In the genomic region with DNA sequence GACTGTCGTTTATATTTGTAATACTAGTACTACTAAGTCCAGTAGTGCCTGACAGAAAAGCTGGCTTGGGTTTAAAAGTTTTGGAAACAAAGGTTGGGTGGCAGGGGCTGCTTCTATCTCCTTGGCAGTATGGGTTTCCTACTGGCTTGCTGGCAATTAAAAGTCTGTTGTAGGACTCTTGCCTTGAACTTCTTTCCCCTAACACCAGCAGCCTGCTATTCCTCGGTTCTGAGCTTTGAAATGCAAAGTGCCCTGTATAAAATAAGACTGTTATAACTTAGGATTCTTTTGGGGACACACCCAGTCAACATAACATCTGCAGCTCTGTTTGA, we compare ENCODE assay signal across 9 cellular contexts. TPM values are rescaled to one million over a fixed set of nuclear protein-coding genes. Genes with fewer than 3 reads are reported as not detected.
DNase-seq lines count a peak whose midpoint lies in the region; ATAC-seq and TF ChIP-seq lines count a peak whose summit lies in the region.
"Had no signal": no experiment of that assay in that cellular context is flagged by ENCODE, and none has a peak within 500 bp of the region (broad histone marks: within the 10 kb centered on the region; RNA-seq: fewer than 3 reads in every experiment).

No MANE protein-coding gene starts in this region.

- no peaks in the 10 kb centered on the region for H3K27me3 Mint-ChIP-seq in activated T-cell treated with anti-CD3 and anti-CD28 coated beads, Interleukin-2, amount 50 U/mL, for 72 hours (ENCODE audit: low read depth)

- H3K4me1 ChIP-seq in adipocyte (ENCODE audit: control insufficient read depth, insufficient read depth, low read length) (peaks cover 39% of the 10 kb centered on the region), liver (ENCODE audit: control insufficient read depth in 4 of 4, insufficient read depth in 4 of 4, low read length in 3 of 4) (peaks cover 6 to 27% (median 14%) of the 10 kb centered on the region in 4 donors), tibial artery (peaks cover 0 to 53% (median 30%) of the 10 kb centered on the region in 4 donors)

- intact Hi-C loops in tibial artery (cut with DNase I; ENCODE audit: low total_unique reads), result no loop called here

- no peak for TF ChIP-seq RAD21 in liver (IDR thresholded peaks at IDR 0.05)

- no peaks in the 10 kb centered on the region for H3K9me3 Mint-ChIP-seq in activated T-cell treated with anti-CD3 and anti-CD28 coated beads, Interleukin-2, amount 50 U/mL, for 72 hours

- peaks cover 3% of the 10 kb centered on the region in 2 donors for H3K36me3 Mint-ChIP-seq in activated T-cell treated with anti-CD3 and anti-CD28 coated beads, Interleukin-2, amount 50 U/mL, for 72 hours (ENCODE audit: insufficient read depth in 2 of 2)

- H3K36me3 ChIP-seq in adipocyte (ENCODE audit: control insufficient read depth, insufficient read depth, low read length, severe bottlenecking), result no peaks in the 10 kb centered on the region
- H3K36me3 ChIP-seq in liver (ENCODE audit: control insufficient read depth in 4 of 4, insufficient read depth in 3 of 4, low read depth in 1 of 4, low read length in 3 of 4), result no peaks in the 10 kb centered on the region
- H3K36me3 ChIP-seq in tibial artery, result no peaks in the 10 kb centered on the region

- H3K9ac ChIP-seq in adipocyte (ENCODE audit: low read length) (peak overlapping the region; percentile 92), liver (ENCODE audit: low read depth in 1 of 2, low read length in 2 of 2) (no peak overlapping the region)

- no peak for ATAC-seq in activated T-cell treated with anti-CD3 and anti-CD28 coated beads, Interleukin-2, amount 50 U/mL, for 72 hours (replicated peaks in 1 of 2)
- ATAC-seq in omental fat pad (ENCODE audit: low FRiP score), result no peak

- H3K27ac Mint-ChIP-seq in activated T-cell treated with anti-CD3 and anti-CD28 coated beads, Interleukin-2, amount 50 U/mL, for 72 hours, result peak overlapping the region; percentile 87

- WGBS in liver, result 32% methylated on average over 2 of the region's 2 CpGs

- H3K27ac ChIP-seq in liver (ENCODE audit: low read depth in 1 of 2, low read length in 2 of 2), result no peak overlapping the region
- peak overlapping the region; percentile 90 to 93 for H3K27ac ChIP-seq in tibial artery

- DNase-seq in activated T-cell treated with anti-CD3 and anti-CD28 coated beads, Interleukin-2, amount 50 U/mL, for 72 hours, result no peak
- DNase-seq in activated T-cell treated with anti-CD3 and anti-CD28 coated beads, Interleukin-2, amount 50 U/mL, for 48 hours, result no peak
- peak; percentile 39 for DNase-seq in adipocyte (ENCODE audit: low read depth)
- no peak for DNase-seq in tibial artery
- no peak for DNase-seq in NCI-H128 (lab: John Stamatoyannopoulos, UW; ENCODE audit: unreplicated experiment)
- DNase-seq in omental fat pad (ENCODE audit: low spot score), result no peak
- no peak for DNase-seq in NCI-H748 treated with DMSO at 0.1 percent for 48 hours (lab: John Stamatoyannopoulos, UW)

- H3K9me3 ChIP-seq in adipocyte (ENCODE audit: control insufficient read depth, low read length) (no peaks in the 10 kb centered on the region), liver (ENCODE audit: control insufficient read depth in 4 of 4, low read length in 3 of 4) (no peaks in the 10 kb centered on the region), tibial artery (no peaks in the 10 kb centered on the region)

- H3K4me3 ChIP-seq in adipocyte (ENCODE audit: low read length) (peak overlapping the region; percentile 95), liver (ENCODE audit: low read depth in 1 of 3, low read length in 3 of 3) (peak overlapping the region; percentile 33 to 98 (median 63)), tibial artery (peak overlapping the region; percentile 74 to 80)

- peaks cover 48% of the 10 kb centered on the region for H3K4me1 Mint-ChIP-seq in activated T-cell treated with anti-CD3 and anti-CD28 coated beads, Interleukin-2, amount 50 U/mL, for 72 hours (ENCODE audit: low read depth)

- TF ChIP-seq CTCF in liver (IDR thresholded peaks at IDR 0.05; ENCODE audit: low read depth, low read length, missing input control) (no peak), tibial artery (IDR thresholded peaks at IDR 0.05) (no peak), omental fat pad (IDR thresholded peaks at IDR 0.05) (no peak)

- H3K4me3 Mint-ChIP-seq in activated T-cell treated with anti-CD3 and anti-CD28 coated beads, Interleukin-2, amount 50 U/mL, for 72 hours, result peak overlapping the region; percentile 90 to 98

- H3K27me3 ChIP-seq in adipocyte (replicated peaks; ENCODE audit: control insufficient read depth, insufficient read depth, low read length) (no peaks in the 10 kb centered on the region), liver (ENCODE audit: control insufficient read depth in 4 of 4, insufficient read depth in 4 of 4, low read length in 3 of 4) (no peaks in the 10 kb centered on the region), tibial artery (no peaks in the 10 kb centered on the region)

TF ChIP-seq in liver, 16 proteins besides CTCF, POLR2A, EP300 and RAD21:
- TF ChIP-seq GABPA (IDR thresholded peaks at IDR 0.05 in 1 of 2, conservative IDR thresholded peaks at IDR 0.05 in 1 of 2), result no peak
- TF ChIP-seq, protein P1, sequence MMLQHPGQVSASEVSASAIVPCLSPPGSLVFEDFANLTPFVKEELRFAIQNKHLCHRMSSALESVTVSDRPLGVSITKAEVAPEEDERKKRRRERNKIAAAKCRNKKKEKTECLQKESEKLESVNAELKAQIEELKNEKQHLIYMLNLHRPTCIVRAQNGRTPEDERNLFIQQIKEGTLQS (IDR thresholded peaks at IDR 0.05), result no peak
- TF ChIP-seq EGR1 (IDR thresholded peaks at IDR 0.05; ENCODE audit: low read depth in 2 of 2), result no peak
- TF ChIP-seq SP1 (IDR thresholded peaks at IDR 0.05), result no peak
- TF ChIP-seq, protein P2, sequence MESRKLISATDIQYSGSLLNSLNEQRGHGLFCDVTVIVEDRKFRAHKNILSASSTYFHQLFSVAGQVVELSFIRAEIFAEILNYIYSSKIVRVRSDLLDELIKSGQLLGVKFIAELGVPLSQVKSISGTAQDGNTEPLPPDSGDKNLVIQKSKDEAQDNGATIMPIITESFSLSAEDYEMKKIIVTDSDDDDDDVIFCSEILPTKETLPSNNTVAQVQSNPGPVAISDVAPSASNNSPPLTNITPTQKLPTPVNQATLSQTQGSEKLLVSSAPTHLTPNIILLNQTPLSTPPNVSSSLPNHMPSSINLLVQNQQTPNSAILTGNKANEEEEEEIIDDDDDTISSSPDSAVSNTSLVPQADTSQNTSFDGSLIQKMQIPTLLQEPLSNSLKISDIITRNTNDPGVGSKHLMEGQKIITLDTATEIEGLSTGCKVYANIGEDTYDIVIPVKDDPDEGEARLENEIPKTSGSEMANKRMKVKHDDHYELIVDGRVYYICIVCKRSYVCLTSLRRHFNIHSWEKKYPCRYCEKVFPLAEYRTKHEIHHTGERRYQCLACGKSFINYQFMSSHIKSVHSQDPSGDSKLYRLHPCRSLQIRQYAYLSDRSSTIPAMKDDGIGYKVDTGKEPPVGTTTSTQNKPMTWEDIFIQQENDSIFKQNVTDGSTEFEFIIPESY (IDR thresholded peaks at IDR 0.05), result no peak
- no peak for TF ChIP-seq JUND (IDR thresholded peaks at IDR 0.05)
- TF ChIP-seq, protein P3, sequence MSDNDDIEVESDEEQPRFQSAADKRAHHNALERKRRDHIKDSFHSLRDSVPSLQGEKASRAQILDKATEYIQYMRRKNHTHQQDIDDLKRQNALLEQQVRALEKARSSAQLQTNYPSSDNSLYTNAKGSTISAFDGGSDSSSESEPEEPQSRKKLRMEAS (IDR thresholded peaks at IDR 0.05), result no peak
- TF ChIP-seq HNF4G (IDR thresholded peaks at IDR 0.05), result no peak
- TF ChIP-seq, protein P4, sequence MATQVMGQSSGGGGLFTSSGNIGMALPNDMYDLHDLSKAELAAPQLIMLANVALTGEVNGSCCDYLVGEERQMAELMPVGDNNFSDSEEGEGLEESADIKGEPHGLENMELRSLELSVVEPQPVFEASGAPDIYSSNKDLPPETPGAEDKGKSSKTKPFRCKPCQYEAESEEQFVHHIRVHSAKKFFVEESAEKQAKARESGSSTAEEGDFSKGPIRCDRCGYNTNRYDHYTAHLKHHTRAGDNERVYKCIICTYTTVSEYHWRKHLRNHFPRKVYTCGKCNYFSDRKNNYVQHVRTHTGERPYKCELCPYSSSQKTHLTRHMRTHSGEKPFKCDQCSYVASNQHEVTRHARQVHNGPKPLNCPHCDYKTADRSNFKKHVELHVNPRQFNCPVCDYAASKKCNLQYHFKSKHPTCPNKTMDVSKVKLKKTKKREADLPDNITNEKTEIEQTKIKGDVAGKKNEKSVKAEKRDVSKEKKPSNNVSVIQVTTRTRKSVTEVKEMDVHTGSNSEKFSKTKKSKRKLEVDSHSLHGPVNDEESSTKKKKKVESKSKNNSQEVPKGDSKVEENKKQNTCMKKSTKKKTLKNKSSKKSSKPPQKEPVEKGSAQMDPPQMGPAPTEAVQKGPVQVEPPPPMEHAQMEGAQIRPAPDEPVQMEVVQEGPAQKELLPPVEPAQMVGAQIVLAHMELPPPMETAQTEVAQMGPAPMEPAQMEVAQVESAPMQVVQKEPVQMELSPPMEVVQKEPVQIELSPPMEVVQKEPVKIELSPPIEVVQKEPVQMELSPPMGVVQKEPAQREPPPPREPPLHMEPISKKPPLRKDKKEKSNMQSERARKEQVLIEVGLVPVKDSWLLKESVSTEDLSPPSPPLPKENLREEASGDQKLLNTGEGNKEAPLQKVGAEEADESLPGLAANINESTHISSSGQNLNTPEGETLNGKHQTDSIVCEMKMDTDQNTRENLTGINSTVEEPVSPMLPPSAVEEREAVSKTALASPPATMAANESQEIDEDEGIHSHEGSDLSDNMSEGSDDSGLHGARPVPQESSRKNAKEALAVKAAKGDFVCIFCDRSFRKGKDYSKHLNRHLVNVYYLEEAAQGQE (IDR thresholded peaks at IDR 0.05), result no peak
- TF ChIP-seq HNF4A (conservative IDR thresholded peaks at IDR 0.05), result no peak
- TF ChIP-seq YY1 (IDR thresholded peaks at IDR 0.05), result no peak
- no peak for TF ChIP-seq TAF1 (conservative IDR thresholded peaks at IDR 0.05)
- no peak for TF ChIP-seq FOXA1 (IDR thresholded peaks at IDR 0.05)
- no peak for TF ChIP-seq FOXA2 (IDR thresholded peaks at IDR 0.05)
- no peak for TF ChIP-seq RXRA (IDR thresholded peaks at IDR 0.05)
- no peak for TF ChIP-seq NR2F2 (IDR thresholded peaks at IDR 0.05)

RNA-seq across cellular contexts. Expression of a gene that starts 1.3 kb away (rescaled TPM):
- total RNA-seq in activated T-cell treated with anti-CD3 and anti-CD28 coated beads, Interleukin-2, amount 50 U/mL, for 72 hours, result 10 to 100 TPM; 18.5 to 20.5 TPM
- 10 to 100 TPM in 1 of 2 donors, 1 to 10 TPM in 1; 8.5 to 11.0 TPM for total RNA-seq in liver
- 1 to 10 TPM in 1 of 2 donors, under 1 TPM in 1; 0.60 to 1.6 TPM for polyA plus RNA-seq in liver
- 10 to 100 TPM; 15.2 to 27.3 (median 20.4) TPM for total RNA-seq in omental fat pad

RNA-seq across cellular contexts. Expression of a gene that starts 18.7 kb away (rescaled TPM):
- not detected for total RNA-seq in activated T-cell treated with anti-CD3 and anti-CD28 coated beads, Interleukin-2, amount 50 U/mL, for 72 hours
- total RNA-seq in liver, result 1 to 10 TPM in 1 of 2 donors, not detected in 1; 1.8 TPM
- polyA plus RNA-seq in liver, result 10 to 100 TPM; 15.8 to 19.0 TPM
- total RNA-seq in omental fat pad, result under 1 TPM in 2 of 4 donors, not detected in 2; 0.28 to 0.96 TPM
- total RNA-seq: NCI-H460 had no signal

Comparison
In these comparisons a context has a peak if more than half of its experiments do, and no peak if none do; other contexts are left out.
1. H3K27ac ChIP-seq: peak in tibial artery (2 of 2); none in liver (0 of 2).
2. Peak in every context shown above with its lines, with median percentiles within 50 percentile points of each other: H3K4me3 ChIP-seq.